ENCODE assay signal across 8 cellular contexts in genomic region chr9:101465330-101465915, GRCh38. TPM values are rescaled to one million over a fixed set of nuclear protein-coding genes. Genes with fewer than 3 reads are reported as not detected.
DNase-seq lines count a peak whose midpoint lies in the region; ATAC-seq, FAIRE-seq and TF ChIP-seq lines count a peak whose summit lies in the region.
"Had no signal": no experiment of that assay in that cellular context is flagged by ENCODE, and none has a peak within 500 bp of the region (broad histone marks: within the 10 kb centered on the region; RNA-seq: fewer than 3 reads in every experiment).

No MANE protein-coding gene starts in this region.

- no peak overlapping the region for H3K9ac ChIP-seq in GM12878 (ENCODE audit: control insufficient read depth, insufficient read depth, low read length)

- H3K4me3 ChIP-seq in GM12878 = no peak overlapping the region

- ATAC-seq in GM12878 = 0 out of 3 replicates have a peak, but pooled peaks have one; percentile 37
- ATAC-seq in left colon = peak; percentile 99
- ATAC-seq in HG03108 (IDR thresholded peaks at IDR 0.05; ENCODE audit: unreplicated experiment) = no peak
- ATAC-seq in HG02938 (IDR thresholded peaks at IDR 0.05; ENCODE audit: unreplicated experiment) = no peak

- no peaks in the 10 kb centered on the region for H3K36me3 Mint-ChIP-seq in nephron progenitor cell (ENCODE audit: low read depth)

- intact Hi-C loops in GM12878 (cut with micrococcal nuclease; ENCODE audit: unreplicated experiment) = no loop called here
- intact Hi-C loops in left colon (cut with DNase I, micrococcal nuclease) = no loop called here

- peaks cover 4% of the 10 kb centered on the region for H3K27me3 Mint-ChIP-seq in nephron progenitor cell (ENCODE audit: low read depth, poor library complexity)

- no peaks in the 10 kb centered on the region for H3K9me3 ChIP-seq in GM12878 (replicated peaks; ENCODE audit: control insufficient read depth, insufficient read depth, low read length)

- TF ChIP-seq RAD21 in GM12878 (IDR thresholded peaks at IDR 0.05; ENCODE audit: insufficient read depth, low read depth, low read length) = no peak

- no peak overlapping the region for H3K4me2 ChIP-seq in GM12878 (ENCODE audit: control insufficient read depth, insufficient read depth)

- WGBS in GM12878 (ENCODE audit: insufficient coverage, insufficient replicate concordance, low lambda C conversion rate, missing lambda C conversion rate) = 22% methylated on average over 6 of the region's 6 CpGs

- H3K27me3 ChIP-seq in GM12878 (replicated peaks in 1 of 2; ENCODE audit: control insufficient read depth in 2 of 2, insufficient read depth in 2 of 2, low read length in 1 of 2) = no peaks in the 10 kb centered on the region; a peak in 1 of 4 replicates

- TF ChIP-seq CTCF in GM12878 (IDR thresholded peaks at IDR 0.05 in 2 of 3, conservative IDR thresholded peaks at IDR 0.05 in 1 of 3; ENCODE audit: control insufficient read depth in 2 of 3, extremely low read depth in 1 of 3, insufficient read depth in 1 of 3, low read depth in 3 of 3, low read length in 3 of 3) (peak in 2 of 3 experiments; percentile 5 to 31; a peak in 1 of 6 replicates), nephron progenitor cell (IDR thresholded peaks at IDR 0.05) (no peak)

- H3K36me3 ChIP-seq in GM12878 (ENCODE audit: control insufficient read depth in 2 of 2, insufficient read depth in 2 of 2, low read length in 1 of 2) = no peaks in the 10 kb centered on the region

- no peak for FAIRE-seq in GM12878 (lab: Jason Lieb, UNC)

- in situ Hi-C loops in GM12878 (cut with MboI) = no loop called here

- H2AFZ ChIP-seq in GM12878 (ENCODE audit: control insufficient read depth, low read depth, low read length) = no peak overlapping the region

- H3K79me2 ChIP-seq in GM12878 (ENCODE audit: control insufficient read depth, insufficient read depth, low read length) = no peaks in the 10 kb centered on the region

- CTCF ChIA-PET in GM12878 (lab: Yijun Ruan, JAX) = interaction anchor here (0.8 to 12.4 kb wide), 2 partner anchors 17 to 64 kb away, joined by 3 to 228 read pairs; partner anchors contain the start of gene RNF20

- H3K4me1 ChIP-seq in GM12878 (ENCODE audit: control insufficient read depth, insufficient read depth, low read length) = no peaks in the 10 kb centered on the region

- RAD21 ChIA-PET in GM12878 (lab: Charles Lee; ENCODE audit: unreplicated experiment) = no interaction called here

- peaks cover 6% of the 10 kb centered on the region for H3K9me3 Mint-ChIP-seq in nephron progenitor cell

- POLR2A ChIA-PET in GM12878 (lab: Charles Lee) = no interaction called here

- no peak overlapping the region for H3K27ac ChIP-seq in GM12878 (ENCODE audit: control insufficient read depth, insufficient read depth)

- H4K20me1 ChIP-seq in GM12878 (ENCODE audit: control insufficient read depth, insufficient read depth) = no peaks in the 10 kb centered on the region

- TF ChIP-seq POLR2A in GM12878 (IDR thresholded peaks at IDR 0.05; ENCODE audit: low read depth, low read length) = no peak

- no TSS peak for BruUV-seq in GM12878 (replicated peaks; lab: Mats Ljungman, UMichigan)

- peaks cover 12% of the 10 kb centered on the region for H3K4me1 Mint-ChIP-seq in nephron progenitor cell

- no peak overlapping the region for H3K27ac Mint-ChIP-seq in nephron progenitor cell

- DNase-seq in H4 (ENCODE audit: low spot score) = peak; percentile 89
- DNase-seq in NCI-H2227 treated with DMSO at 0.1 percent for 48 hours (lab: John Stamatoyannopoulos, UW) = peak; percentile 12
- no peak for DNase-seq in GM12878 (ENCODE audit: low read depth, low spot score)
- peak; percentile 83 to 86 for DNase-seq in left colon
- DNase-seq in nephron progenitor cell = no peak

- SMC1A ChIA-PET in GM12878 (lab: Charles Lee; ENCODE audit: uncharacterized antibody, unreplicated experiment) = interaction anchor here (0.9 to 1.4 kb wide), 4 partner anchors 53 to 101 kb away, joined by 3 to 5 read pairs (median 3); no protein-coding TSS in a partner anchor

- no peak for TF ChIP-seq EP300 in GM12878 (IDR thresholded peaks at IDR 0.05; ENCODE audit: borderline replicate concordance in 1 of 2, control insufficient read depth in 1 of 2, low read depth in 2 of 2, low read length in 2 of 2)

- H3K4me3 Mint-ChIP-seq in nephron progenitor cell = no peak overlapping the region

TF ChIP-seq in GM12878, 131 proteins besides CTCF, POLR2A, EP300 and RAD21:
- TF ChIP-seq FOXK2 (IDR thresholded peaks at IDR 0.05) (no peak), BCL3 (IDR thresholded peaks at IDR 0.05; ENCODE audit: borderline replicate concordance, insufficient read depth, low read depth, low read length, poor library complexity, severe bottlenecking) (no peak), RELB (IDR thresholded peaks at IDR 0.05; ENCODE audit: low read depth) (no peak), ZZZ3 (IDR thresholded peaks at IDR 0.05; ENCODE audit: control insufficient read depth, insufficient read length, low read depth) (no peak)

RNA-seq across cellular contexts. Expression of gene ALDOB, which starts 29.8 kb away (rescaled TPM):
- total RNA-seq in H4 (2014; rRNA removed; shearing (Covaris generic)) = not detected in 2 replicates
- not detected in 2 replicates for total RNA-seq in GM12878 (2013; cell fraction: nucleolus; rRNA removed)
- not detected in 2 replicates for total RNA-seq in GM12878 (2014; rRNA removed)
- total RNA-seq in GM12878 (2014; rRNA removed; fragmentation: Illumina TruSeq; extraction: Trizol) = not detected in 2 replicates
- total RNA-seq in GM12878 (2021) = 0.66 and 0.82 TPM in 2 replicates
- polyA plus RNA-seq in GM12878 (2011; ENCODE audit: low read depth) = not detected
- 0.04 and 0.09 TPM in 2 replicates for polyA plus RNA-seq in GM12878 (2011; rRNA removed)
- polyA plus RNA-seq in GM12878 (2011; cell fraction: cytosol; rRNA removed) = 0.10 and 0.13 TPM in 2 replicates
- not detected in 2 replicates for polyA plus RNA-seq in GM12878 (2011; cell fraction: nucleus; rRNA removed)
- not detected in 2 replicates for polyA plus RNA-seq in GM12878 (2012)
- polyA plus RNA-seq in GM12878 (2014; fragmentation: Illumina TruSeq; extraction: Trizol) = not detected in 2 replicates
- not detected for polyA plus RNA-seq in GM12878 (2014; fragmentation: Nextera tagmentation; extraction: Ambion mirVana)
- 0.03 TPM in 1 of 2 replicates, not detected in the other for polyA plus RNA-seq in GM12878 (2014; rRNA removed)
- not detected for polyA plus RNA-seq in GM12878 (2016; fragmentation: Nextera tagmentation; extraction: Ambion mirVana)
- 0.41 TPM in 1 of 2 replicates, not detected in the other for polyA minus RNA-seq in GM12878 (2011; rRNA and poly(A)+ RNA removed)
- polyA minus RNA-seq in GM12878 (2011; cell fraction: cytosol; rRNA and poly(A)+ RNA removed) = not detected in 2 replicates
- not detected in 2 replicates for polyA minus RNA-seq in GM12878 (2011; cell fraction: nucleus; rRNA and poly(A)+ RNA removed)
- total RNA-seq in left colon = 10 to 100 TPM in 1 of 2 donors, 1 to 10 TPM in 1; 2.7 to 39.3 TPM
- total RNA-seq: pulmonary artery endothelial cell had no signal

Comparison
In these comparisons a context has a peak if more than half of its experiments do, and no peak if none do; other contexts are left out.
1. DNase-seq: peak in H4 (single experiment), NCI-H2227 treated with DMSO at 0.1 percent for 48 hours (single experiment) and left colon (2 of 2); none in GM12878 (single experiment) and nephron progenitor cell (single experiment).
2. ATAC-seq: peak in GM12878 (single experiment) and left colon (single experiment); none in HG03108 (single experiment) and HG02938 (single experiment).